In the genomic region with DNA sequence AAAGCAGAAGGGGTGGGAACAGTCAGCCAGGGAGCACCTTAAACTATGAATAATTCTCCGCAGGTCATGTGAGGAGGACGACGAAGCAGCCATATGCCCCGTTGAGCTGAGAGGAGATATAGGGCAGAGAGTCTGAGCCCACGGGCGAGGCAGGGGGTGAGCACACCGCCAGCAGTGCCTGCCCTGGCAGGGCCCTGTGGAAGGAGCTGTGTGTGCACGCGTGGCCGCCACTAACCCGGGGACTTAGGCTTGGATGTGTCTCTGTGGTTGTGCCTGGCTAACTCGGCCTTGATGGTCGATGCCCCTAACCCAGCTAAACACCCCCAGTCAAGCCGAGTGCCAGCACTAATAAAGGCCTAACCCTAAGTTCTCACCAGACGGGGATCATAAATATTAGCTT, we compare ENCODE assay signal across 29 cellular contexts. TPM values are rescaled to one million over a fixed set of nuclear protein-coding genes. Genes with fewer than 3 reads are reported as not detected.
"Had no signal": no experiment of that assay in that cellular context is flagged by ENCODE, and none has a peak within 500 bp of the region (broad histone marks: within the 10 kb centered on the region; RNA-seq: fewer than 3 reads in every experiment).

No MANE protein-coding gene starts in this region.

- H3K27ac ChIP-seq: cardiac muscle cell, heart right ventricle, left lung, lower lobe of right lung, pancreas, psoas muscle, suprapubic skin had no signal

- H3K4me1 ChIP-seq: left lung, lower lobe of right lung, pancreas, suprapubic skin had no signal

- H3K9me3 Mint-ChIP-seq: activated B cell treated with CpG ODN at 0.5 μM for 24 hours; effector memory CD8-positive, alpha-beta T cell; nephron progenitor cell; T-helper 2 cell treated with Interferon-gamma antibody and Interleukin-4, amounts not matched to agents 5 μg/mL and 100 μg/mL, for 36 hours had no signal

- FAIRE-seq: endothelial cell of umbilical vein, pancreas, urothelium cell line had no signal

- ATAC-seq: effector memory CD8-positive, alpha-beta T cell; heart right ventricle; left lung; lower lobe of right lung; pancreas; psoas muscle had no signal

- H3K27ac Mint-ChIP-seq: activated B cell treated with CpG ODN at 0.5 μM for 24 hours, nephron progenitor cell had no signal

- H3K9me3 ChIP-seq: heart right ventricle, left lung, lower lobe of right lung, pancreas, psoas muscle, suprapubic skin, tibial nerve had no signal

- H3K27me3 ChIP-seq: cardiac muscle cell, heart right ventricle, left lung, pancreas, suprapubic skin, tibial nerve had no signal

- H3K4me3 Mint-ChIP-seq: activated B cell treated with CpG ODN at 0.5 μM for 24 hours; effector memory CD8-positive, alpha-beta T cell; nephron progenitor cell; T-helper 2 cell treated with Interferon-gamma antibody and Interleukin-4, amounts not matched to agents 5 μg/mL and 100 μg/mL, for 36 hours had no signal

- H3K27me3 Mint-ChIP-seq: activated B cell treated with CpG ODN at 0.5 μM for 24 hours; effector memory CD8-positive, alpha-beta T cell had no signal

- H3K4me3 ChIP-seq: cardiac muscle cell, heart right ventricle, left lung, lower lobe of right lung, pancreas, psoas muscle, suprapubic skin, tibial nerve had no signal

- DNase-seq: activated B cell treated with CpG ODN at 0.5 μM for 24 hours; activated CD4-positive, alpha-beta T cell treated with anti-CD3 and anti-CD28 coated beads, Interleukin-2, amount 50 U/mL, for 4 hours; activated CD8-positive, alpha-beta memory T cell treated with anti-CD3 and anti-CD28 coated beads for 24 hours; activated effector memory CD4-positive, alpha-beta T cell treated with Interleukin-2 at 50 U/mL for 16 hours; activated naive CD4-positive, alpha-beta T cell treated with Interleukin-2 at 50 U/mL for 16 hours; amygdala; cortex of kidney; effector memory CD8-positive, alpha-beta T cell; foreskin fibroblast; heart right ventricle; kidney glomerular epithelial cell; left lung; lower lobe of right lung; mesendoderm; nephron progenitor cell; nucleus accumbens; pancreas; psoas muscle; stimulated activated CD4-positive, alpha-beta T cell treated with anti-CD3 and anti-CD28 coated beads, Interleukin-15, amount 100 ng/mL, for 24 hours; stimulated activated CD4-positive, alpha-beta T cell treated with anti-CD3 and anti-CD28 coated beads, Interleukin-2, amount 100 ng/mL, for 24 hours; stimulated activated naive CD4-positive, alpha-beta T cell; T-helper 1 cell had no signal

RNA-seq across cellular contexts. Expression of gene CCK, which starts 45.5 kb away (rescaled TPM):
- total RNA-seq: activated B cell treated with CpG ODN at 0.5 μM for 24 hours, cardiac muscle cell, endothelial cell of umbilical vein, heart right ventricle, lower lobe of right lung, mononuclear cell, psoas muscle, tibial nerve had no signal
- polyA plus RNA-seq: cardiac muscle cell, endothelial cell of umbilical vein, heart right ventricle had no signal
